15 cellular contexts compared by ENCODE assay signal in the genomic region with DNA sequence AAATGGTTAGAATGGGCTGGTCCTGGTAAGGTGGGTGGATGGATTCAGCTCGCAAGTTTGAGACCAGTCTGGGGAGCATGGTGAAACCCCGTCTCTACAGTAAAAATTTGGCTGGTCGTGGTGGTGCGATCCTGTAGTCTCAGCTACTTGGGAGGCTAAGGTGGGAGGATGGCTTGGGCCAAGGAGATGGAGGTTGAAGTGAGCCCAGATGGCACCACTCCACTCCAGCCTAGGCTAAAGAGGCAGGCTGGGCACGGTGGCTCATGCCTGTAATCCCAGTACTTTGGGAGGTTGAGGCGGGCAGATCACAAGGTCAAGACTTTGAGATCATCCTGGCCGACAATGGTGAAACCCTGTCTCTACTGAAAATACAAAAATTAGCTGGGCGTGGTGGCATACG. TPM values are rescaled to one million over a fixed set of nuclear protein-coding genes. Genes with fewer than 3 reads are reported as not detected.
DNase-seq lines count a peak whose midpoint lies in the region; ATAC-seq, FAIRE-seq and TF ChIP-seq lines count a peak whose summit lies in the region.
"Had no signal": no experiment of that assay in that cellular context is flagged by ENCODE, and none has a peak within 500 bp of the region (broad histone marks: within the 10 kb centered on the region; RNA-seq: fewer than 3 reads in every experiment).

No MANE protein-coding gene starts in this region.

- no peak for TF ChIP-seq RAD21 in H1 (IDR thresholded peaks at IDR 0.05 in 1 of 2, conservative IDR thresholded peaks at IDR 0.05 in 1 of 2; ENCODE audit: low read depth in 2 of 2, low read length in 2 of 2)

- H3K9ac ChIP-seq in H1 (replicated peaks in 1 of 4; ENCODE audit: extremely low read depth in 1 of 4, low read depth in 3 of 4, low read length in 3 of 4) (no peak overlapping the region), neural progenitor cell (no peak overlapping the region), smooth muscle cell (ENCODE audit: low read depth) (no peak overlapping the region)

- no peak overlapping the region for H3K14ac ChIP-seq in H1 (ENCODE audit: insufficient read length)

- no peak for ATAC-seq in CD4-positive, alpha-beta T cell (ENCODE audit: poor library complexity)
- ATAC-seq in GM23338 (no peak), GM21447 (IDR thresholded peaks at IDR 0.05; ENCODE audit: unreplicated experiment) (no peak)

- H3K23ac ChIP-seq in H1 (ENCODE audit: insufficient read length) = no peak overlapping the region

- H2BK5ac ChIP-seq in H1 (ENCODE audit: low read depth, low read length) = peak overlapping the region; percentile 10; the same call in 1 of the 2 replicates

- 98% methylated on average over 9 of the region's 9 CpGs; no CpG with 5 or more reads in 1 of the 2 experiments for WGBS in H1 (ENCODE audit: extremely low coverage in 1 of 2, insufficient coverage in 1 of 2, insufficient read length in 1 of 2, insufficient replicate concordance in 2 of 2, low coverage in 1 of 2, low lambda C conversion rate in 2 of 2, missing lambda C conversion rate in 1 of 2), 2 experiments
- WGBS in smooth muscle cell (ENCODE audit: low lambda C conversion rate) = 96% methylated on average over 9 of the region's 9 CpGs

- H4K5ac ChIP-seq in H1 (ENCODE audit: insufficient read length, low read depth, low read length) = no peak overlapping the region

- no peak for DNase-seq in CD4-positive, alpha-beta T cell
- DNase-seq in GM23338 (ENCODE audit: low spot score) (no peak), H1 (ENCODE audit: low read depth in 1 of 2, low spot score in 2 of 2) (no peak), neural progenitor cell (ENCODE audit: low spot score) (no peak), smooth muscle cell (lab: John Stamatoyannopoulos, UW; ENCODE audit: unreplicated experiment) (no peak), amygdala (lab: John Stamatoyannopoulos, UW) (no peak)
- DNase-seq: BE2C; CD8-positive, alpha-beta memory T cell; DMS79 had no signal

- H3K4me3 Mint-ChIP-seq in CD4-positive, alpha-beta T cell = peak overlapping the region; percentile 18
- H3K4me3 Mint-ChIP-seq in GM23338 = no peak overlapping the region; the same call in 2 of the 3 replicates
- peak overlapping the region; percentile 51 for H3K4me3 Mint-ChIP-seq in neural progenitor cell

- no peak overlapping the region for H2AK5ac ChIP-seq in H1 (ENCODE audit: low read depth, low read length)

- no peak overlapping the region for H3K4ac ChIP-seq in H1 (replicated peaks; ENCODE audit: insufficient read length, low read depth, low read length)

- peaks cover 43% of the 10 kb centered on the region for H3F3A ChIP-seq in GM23338 (replicated peaks; ENCODE audit: low read depth)
- H3F3A ChIP-seq in neural progenitor cell (ENCODE audit: low read depth) = peaks cover 21% of the 10 kb centered on the region
- no peaks in the 10 kb centered on the region for H3F3A ChIP-seq in smooth muscle cell (ENCODE audit: low read depth)

- no peak overlapping the region for H3K27ac ChIP-seq in CD4-positive, alpha-beta T cell (ENCODE audit: low read depth, low read length)
- H3K27ac ChIP-seq in GM23338 (ENCODE audit: low read depth) (no peak overlapping the region; the same call in 1 of the 2 replicates), H1 (ENCODE audit: low read depth, low read length) (no peak overlapping the region), neural progenitor cell (no peak overlapping the region), smooth muscle cell (ENCODE audit: low read depth) (no peak overlapping the region)
- H3K27ac ChIP-seq: C4-2B, HL-60 had no signal

- peaks cover 56% of the 10 kb centered on the region for H3K36me3 ChIP-seq in GM23338 (ENCODE audit: insufficient read depth)
- peaks cover 9 to 57% (median 26%) of the 10 kb centered on the region in 4 experiments for H3K36me3 ChIP-seq in H1 (ENCODE audit: control insufficient read depth in 2 of 4, insufficient read depth in 4 of 4, low read length in 3 of 4)
- no peaks in the 10 kb centered on the region for H3K36me3 ChIP-seq in neural progenitor cell
- H3K36me3 ChIP-seq in smooth muscle cell (ENCODE audit: low read depth) = peaks cover 5% of the 10 kb centered on the region

- H2BK120ac ChIP-seq in H1 (replicated peaks; ENCODE audit: low read depth, low read length) = no peak overlapping the region

- peaks cover 39% of the 10 kb centered on the region for H3K4me1 ChIP-seq in GM23338 (ENCODE audit: insufficient read depth)
- H3K4me1 ChIP-seq in H1 (replicated peaks in 1 of 4; ENCODE audit: control insufficient read depth in 3 of 4, insufficient read depth in 4 of 4, low read length in 3 of 4) = peaks cover 0 to 10% (median 3%) of the 10 kb centered on the region in 4 experiments; a peak in 3 of 7 replicates
- no peaks in the 10 kb centered on the region for H3K4me1 ChIP-seq in neural progenitor cell
- H3K4me1 ChIP-seq in smooth muscle cell (ENCODE audit: low read depth) = peaks cover 6% of the 10 kb centered on the region
- H3K4me1 ChIP-seq: BE2C had no signal

- H2BK15ac ChIP-seq in H1 (ENCODE audit: low read length) = no peak overlapping the region

- H3K9me3 Mint-ChIP-seq in CD4-positive, alpha-beta T cell = peaks cover 10% of the 10 kb centered on the region
- peaks cover 9% of the 10 kb centered on the region; the same call in 2 of the 3 replicates for H3K9me3 Mint-ChIP-seq in GM23338
- peaks cover 40% of the 10 kb centered on the region for H3K9me3 Mint-ChIP-seq in neural progenitor cell

- H2BK20ac ChIP-seq in H1 (ENCODE audit: low read length) = no peak overlapping the region

- POLR2A ChIA-PET in CD4-positive, alpha-beta T cell (lab: Charles Lee) = no interaction called here
- POLR2A ChIA-PET in H1 (lab: Charles Lee; ENCODE audit: partially characterized antibody) = interaction anchor here (0.8 to 11.4 kb wide), 11 partner anchors 8 to 113 kb away, joined by 3 to 144 read pairs (median 9); partner anchors contain the start of genes FIS1, PLOD3 and ZNHIT1

- H3K4me3 ChIP-seq in GM23338 = no peak overlapping the region
- no peak overlapping the region for H3K4me3 ChIP-seq in H1 (ENCODE audit: extremely low read depth in 1 of 4, insufficient read depth in 2 of 4, low read depth in 3 of 4, low read length in 4 of 4)
- H3K4me3 ChIP-seq in neural progenitor cell = no peak overlapping the region
- no peak overlapping the region for H3K4me3 ChIP-seq in smooth muscle cell

- no peak for FAIRE-seq in H1 (lab: Jason Lieb, UNC)
- FAIRE-seq: A204.1, GM12891, H54 had no signal

- H3K4me2 ChIP-seq in GM23338 (peak overlapping the region; percentile 85; the same call in 1 of the 2 replicates), H1 (ENCODE audit: insufficient read depth in 1 of 2, low read depth in 2 of 2, low read length in 2 of 2) (no peak overlapping the region), neural progenitor cell (no peak overlapping the region), smooth muscle cell (no peak overlapping the region)

- H3K79me1 ChIP-seq in H1 (ENCODE audit: low read depth, low read length) = peaks cover 3% of the 10 kb centered on the region

- peaks cover 25% of the 10 kb centered on the region for H3K9me3 ChIP-seq in CD4-positive, alpha-beta T cell (ENCODE audit: control insufficient read depth, low read length)
- H3K9me3 ChIP-seq in H1 (ENCODE audit: insufficient read depth in 2 of 2, low read depth in 1 of 2, low read length in 1 of 2) (no peaks in the 10 kb centered on the region; a peak in 1 of 4 replicates), neural progenitor cell (ENCODE audit: low read depth) (no peaks in the 10 kb centered on the region), smooth muscle cell (replicated peaks; ENCODE audit: low read depth) (no peaks in the 10 kb centered on the region)

- H4K91ac ChIP-seq in H1 (replicated peaks; ENCODE audit: insufficient read length, low read length) = no peak overlapping the region

- peaks cover 17% of the 10 kb centered on the region for H3K36me3 Mint-ChIP-seq in CD4-positive, alpha-beta T cell (ENCODE audit: low read depth)
- peaks cover 76% of the 10 kb centered on the region for H3K36me3 Mint-ChIP-seq in GM23338 (ENCODE audit: low read depth)
- H3K36me3 Mint-ChIP-seq in neural progenitor cell = peaks cover 15% of the 10 kb centered on the region

- peaks cover 66% of the 10 kb centered on the region for H3K27me3 Mint-ChIP-seq in CD4-positive, alpha-beta T cell
- peaks cover 21% of the 10 kb centered on the region for H3K27me3 Mint-ChIP-seq in GM23338 (ENCODE audit: insufficient read depth, low read depth, poor library complexity)
- H3K27me3 Mint-ChIP-seq in neural progenitor cell (ENCODE audit: insufficient read depth, low read depth) = peaks cover 17% of the 10 kb centered on the region

- CTCF ChIA-PET in CD4-positive, alpha-beta T cell (lab: Charles Lee) = no interaction called here
- CTCF ChIA-PET in H1 (lab: Charles Lee; ENCODE audit: partially characterized antibody) = interaction anchor here (0.6 to 2.6 kb wide), 3 partner anchors 9 to 30 kb away, joined by 3 to 18 read pairs (median 5); no protein-coding TSS in a partner anchor

- peaks cover 6% of the 10 kb centered on the region for H3K4me1 Mint-ChIP-seq in CD4-positive, alpha-beta T cell (ENCODE audit: low read depth)
- H3K4me1 Mint-ChIP-seq in GM23338 = peaks cover 24% of the 10 kb centered on the region
- H3K4me1 Mint-ChIP-seq in neural progenitor cell = peaks cover 10% of the 10 kb centered on the region

- H4K8ac ChIP-seq in H1 (ENCODE audit: extremely low read depth, insufficient read depth, low read length) = no peak overlapping the region

- intact Hi-C loops in CD4-positive, alpha-beta T cell (cut with DNase I, micrococcal nuclease) = loop anchor here in 1 of 2 experiments (10.0 kb wide), 1 partner anchor 58 kb away; the partner anchor contains the start of gene COL26A1

- no peaks in the 10 kb centered on the region for H3K9me2 ChIP-seq in GM23338 (ENCODE audit: insufficient read depth)

- H3K79me2 ChIP-seq in GM23338 (replicated peaks; ENCODE audit: insufficient read depth) (peaks cover 99% of the 10 kb centered on the region), H1 (ENCODE audit: control insufficient read depth in 1 of 2, insufficient read depth in 2 of 2, low read length in 2 of 2) (peaks cover 7 to 68% of the 10 kb centered on the region in 2 experiments), neural progenitor cell (ENCODE audit: low read depth) (no peaks in the 10 kb centered on the region), smooth muscle cell (ENCODE audit: low read depth) (no peaks in the 10 kb centered on the region)

- no peak overlapping the region for H2BK12ac ChIP-seq in H1 (ENCODE audit: low read depth, low read length)

- no peak overlapping the region for H3K18ac ChIP-seq in H1 (ENCODE audit: extremely low read depth, low read length)

- H4K20me1 ChIP-seq in GM23338 (replicated peaks; ENCODE audit: insufficient read depth) (peaks cover 48% of the 10 kb centered on the region), H1 (replicated peaks in 1 of 2; ENCODE audit: control insufficient read depth in 1 of 2, insufficient read depth in 2 of 2, low read length in 2 of 2) (peaks cover 3 to 5% of the 10 kb centered on the region in 2 experiments), neural progenitor cell (ENCODE audit: low read depth) (no peaks in the 10 kb centered on the region), smooth muscle cell (ENCODE audit: low read depth) (no peaks in the 10 kb centered on the region)

- peaks cover 64% of the 10 kb centered on the region for H3K27me3 ChIP-seq in CD4-positive, alpha-beta T cell (ENCODE audit: control insufficient read depth, insufficient read depth, low read length)
- H3K27me3 ChIP-seq in GM23338 (ENCODE audit: insufficient read depth) (no peaks in the 10 kb centered on the region), H1 (replicated peaks in 1 of 4; ENCODE audit: control insufficient read depth in 3 of 4, extremely low read depth in 1 of 4, insufficient read depth in 3 of 4, low read length in 3 of 4) (no peaks in the 10 kb centered on the region), neural progenitor cell (peaks cover 41% of the 10 kb centered on the region), smooth muscle cell (ENCODE audit: low read depth) (peaks cover 28% of the 10 kb centered on the region)

- H3K23me2 ChIP-seq in H1 (ENCODE audit: low read depth, low read length) = peaks cover 10% of the 10 kb centered on the region; the same call in 1 of the 2 replicates

- 0 out of 3 replicates have a peak, but pooled peaks of 1 of the 2 experiments have one; percentile 35 for TF ChIP-seq POLR2A in H1 (IDR thresholded peaks at IDR 0.05; ENCODE audit: control extremely low read depth in 1 of 2, low read depth in 2 of 2, low read length in 2 of 2)

- no peak for TF ChIP-seq EP300 in H1 (IDR thresholded peaks at IDR 0.05; ENCODE audit: borderline replicate concordance in 1 of 2, low read depth in 2 of 2, low read length in 2 of 2)

- TF ChIP-seq CTCF in CD4-positive, alpha-beta T cell (IDR thresholded peaks at IDR 0.05) = no peak
- TF ChIP-seq CTCF in GM23338 (conservative IDR thresholded peaks at IDR 0.05; ENCODE audit: low read depth in 2 of 2) = no peak
- TF ChIP-seq CTCF in H1 (IDR thresholded peaks at IDR 0.05; ENCODE audit: control extremely low read depth in 1 of 3, insufficient read depth in 1 of 3, low read depth in 1 of 3, low read length in 3 of 3) = no peak
- no peak for TF ChIP-seq CTCF in neural progenitor cell (IDR thresholded peaks at IDR 0.05)
- TF ChIP-seq CTCF in smooth muscle cell (IDR thresholded peaks at IDR 0.05; ENCODE audit: borderline replicate concordance, insufficient read depth, poor library complexity, severe bottlenecking) = no peak

- H3K27ac Mint-ChIP-seq in CD4-positive, alpha-beta T cell = no peak overlapping the region
- H3K27ac Mint-ChIP-seq in GM23338 (no peak overlapping the region), neural progenitor cell (no peak overlapping the region)
- H3K27ac Mint-ChIP-seq: CD8-positive, alpha-beta memory T cell had no signal

- H3K56ac ChIP-seq in H1 (replicated peaks; ENCODE audit: insufficient read length, low read depth, low read length) = no peak overlapping the region

- H2AFZ ChIP-seq in GM23338 (no peak overlapping the region), H1 (ENCODE audit: low read length) (no peak overlapping the region), neural progenitor cell (replicated peaks) (no peak overlapping the region), smooth muscle cell (ENCODE audit: low read depth) (no peak overlapping the region)

RNA-seq across cellular contexts. Expression of gene IFT22, which starts 15.3 kb away (rescaled TPM):
- total RNA-seq in CD4-positive, alpha-beta T cell = 1 to 10 TPM; 2.7 to 3.3 TPM
- 13.8 and 22.5 TPM in 2 replicates for total RNA-seq in GM23338 (2014; rRNA removed; shearing (Covaris generic))
- 28.6 and 38.8 TPM in 2 replicates for polyA plus RNA-seq in GM23338 (2016; fragmentation: Nextera tagmentation; extraction: Ambion mirVana)
- 17.7 and 17.8 TPM in 2 replicates for total RNA-seq in H1 (2021; fragmentation: NEBNext Ultra II Directional; extraction: Animal tissue kit (Norgen Biotek cat#: 25700))
- 12.5 and 18.9 TPM in 2 replicates for polyA plus RNA-seq in H1 (2011; rRNA removed)
- 18.8 TPM for polyA plus RNA-seq in H1 (2011; cell fraction: cytosol; rRNA removed)
- 12.3 TPM for polyA plus RNA-seq in H1 (2011; cell fraction: nucleus; rRNA removed)
- 25.7 to 34.5 TPM (median 29.0 TPM) in 4 replicates for polyA plus RNA-seq in H1 (2012, experiment 1 of 2)
- 25.3 TPM for polyA plus RNA-seq in H1 (2012, experiment 2 of 2)
- 17.7 TPM for polyA plus RNA-seq in H1 (2013, experiment 1 of 2)
- 17.7 TPM for polyA plus RNA-seq in H1 (2013, experiment 2 of 2)
- polyA minus RNA-seq in H1 (2011; rRNA and poly(A)+ RNA removed) = 22.1 and 25.8 TPM in 2 replicates
- 11.2 TPM for polyA minus RNA-seq in H1 (2011; cell fraction: cytosol; rRNA and poly(A)+ RNA removed)
- 12.3 TPM for polyA minus RNA-seq in H1 (2011; cell fraction: nucleus; rRNA and poly(A)+ RNA removed)
- total RNA-seq in neural progenitor cell (ENCODE audit: low replicate concordance) = 25.5 and 30.1 TPM in 2 replicates
- 36.8 and 52.7 TPM in 2 replicates for total RNA-seq in smooth muscle cell
- polyA plus RNA-seq in smooth muscle cell = 46.2 and 51.9 TPM in 2 replicates

RNA-seq across cellular contexts. Expression of gene COL26A1, which starts 56.4 kb away (rescaled TPM):
- total RNA-seq in CD4-positive, alpha-beta T cell = not detected
- total RNA-seq in GM23338 (2014; rRNA removed; shearing (Covaris generic)) = 51.7 and 55.0 TPM in 2 replicates
- polyA plus RNA-seq in GM23338 (2016; fragmentation: Nextera tagmentation; extraction: Ambion mirVana) = 17.8 and 20.6 TPM in 2 replicates
- total RNA-seq in H1 (2021; fragmentation: NEBNext Ultra II Directional; extraction: Animal tissue kit (Norgen Biotek cat#: 25700)) = 68.8 and 71.4 TPM in 2 replicates
- 51.1 and 68.1 TPM in 2 replicates for polyA plus RNA-seq in H1 (2011; rRNA removed)
- 64.7 TPM for polyA plus RNA-seq in H1 (2011; cell fraction: cytosol; rRNA removed)
- polyA plus RNA-seq in H1 (2011; cell fraction: nucleus; rRNA removed) = 90.6 TPM
- polyA plus RNA-seq in H1 (2012, experiment 1 of 2) = 53.7 to 60.1 TPM (median 59.5 TPM) in 4 replicates
- polyA plus RNA-seq in H1 (2012, experiment 2 of 2) = 54.5 TPM
- polyA plus RNA-seq in H1 (2013, experiment 1 of 2) = 95.9 TPM
- 94.8 TPM for polyA plus RNA-seq in H1 (2013, experiment 2 of 2)
- 17.5 and 19.5 TPM in 2 replicates for polyA minus RNA-seq in H1 (2011; rRNA and poly(A)+ RNA removed)
- 29.7 TPM for polyA minus RNA-seq in H1 (2011; cell fraction: cytosol; rRNA and poly(A)+ RNA removed)
- 19.1 TPM for polyA minus RNA-seq in H1 (2011; cell fraction: nucleus; rRNA and poly(A)+ RNA removed)
- 26.7 and 80.0 TPM in 2 replicates for total RNA-seq in neural progenitor cell (ENCODE audit: low replicate concordance)
- 4.9 and 6.1 TPM in 2 replicates for total RNA-seq in smooth muscle cell
- polyA plus RNA-seq in smooth muscle cell = 7.4 and 13.2 TPM in 2 replicates
- total RNA-seq: CD8-positive, alpha-beta memory T cell had no signal
- polyA plus RNA-seq: CD8-positive, alpha-beta memory T cell had no signal
